39 cellular contexts compared by ENCODE assay signal in the genomic region with DNA sequence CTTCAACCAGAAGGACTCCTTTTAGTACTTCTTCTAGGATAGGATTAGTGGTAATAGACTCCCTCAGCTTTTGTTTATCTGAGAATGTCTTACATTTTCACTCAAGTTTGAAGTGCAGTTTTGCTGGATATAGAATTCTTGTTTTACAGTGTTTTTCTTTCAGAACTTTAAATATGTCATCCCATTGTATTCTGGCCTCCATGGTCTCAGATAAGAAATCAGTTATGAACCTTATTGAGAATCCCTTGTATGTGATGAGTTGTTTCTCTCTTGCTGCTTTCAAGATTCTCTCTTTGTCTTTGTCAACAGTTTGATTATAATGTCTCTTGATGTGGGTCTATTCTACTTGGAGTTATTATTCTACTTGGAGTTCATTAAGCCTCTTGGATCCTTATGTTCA.
"Had no signal": no experiment of that assay in that cellular context is flagged by ENCODE, and none has a peak within 500 bp of the region (broad histone marks: within the 10 kb centered on the region; RNA-seq: fewer than 3 reads in every experiment).

No MANE protein-coding gene starts in this region.

- H3K27ac Mint-ChIP-seq: activated naive CD4-positive, alpha-beta T cell treated with anti-CD3 and anti-CD28 coated beads for 36 hours; activated naive CD4-positive, alpha-beta T cell treated with anti-CD3 and anti-CD28 coated beads, Interleukin-2, amount 10 ng/mL, durations not matched to agents 7 days and 5 days; activated naive CD4-positive, alpha-beta T cell treated with anti-CD3 and anti-CD28 coated beads, Interleukin-2, amount 50 U/mL, for 24 hours; activated naive CD4-positive, alpha-beta T cell treated with anti-CD3 and anti-CD28 coated beads, Interleukin-2, amount 50 U/mL, for 72 hours; activated naive CD8-positive, alpha-beta T cell; activated naive CD8-positive, alpha-beta T cell treated with anti-CD3 and anti-CD28 coated beads for 36 hours; activated naive CD8-positive, alpha-beta T cell treated with anti-CD3 and anti-CD28 coated beads, Interleukin-2, amount 10 ng/mL, durations not matched to agents 7 days and 5 days; activated naive CD8-positive, alpha-beta T cell treated with anti-CD3 and anti-CD28 coated beads, Interleukin-2, amount 50 U/mL, for 24 hours; activated T-cell treated with anti-CD3 and anti-CD28 coated beads, Interleukin-2, amount 50 U/mL, for 24 hours; activated T-cell treated with anti-CD3 and anti-CD28 coated beads, Interleukin-2, amount 50 U/mL, for 72 hours; activated T-helper 1 cell treated with anti-CD3 and anti-CD28 coated beads, Interleukin-12 subunit alpha, Interleukin-12 subunit beta, Interleukin-2, Interleukin-4 antibody, amounts not matched to agents 30 ng/mL and 10 ng/mL and 1 ng/mL, durations not matched to agents 14 hours and 24 hours and 36 hours; activated T-helper 17 cell treated with anti-CD3 and anti-CD28 coated beads, Interleukin-2, amount 50 U/mL, for 72 hours; activated T-helper 2 cell treated with anti-CD3 and anti-CD28 coated beads, Interferon-gamma antibody, Interleukin-2, Interleukin-4, amounts not matched to agents 10 μg/mL and 5 μg/mL and 100 μg/mL, durations not matched to agents 14 hours and 24 hours and 36 hours; brain had no signal

- H3K4me1 Mint-ChIP-seq: activated naive CD4-positive, alpha-beta T cell treated with anti-CD3 and anti-CD28 coated beads, Interleukin-2, amount 10 ng/mL, durations not matched to agents 7 days and 5 days; activated naive CD4-positive, alpha-beta T cell treated with anti-CD3 and anti-CD28 coated beads, Interleukin-2, amount 50 U/mL, for 24 hours; activated naive CD8-positive, alpha-beta T cell treated with anti-CD3 and anti-CD28 coated beads for 36 hours; activated naive CD8-positive, alpha-beta T cell treated with anti-CD3 and anti-CD28 coated beads, Interleukin-2, amount 10 ng/mL, durations not matched to agents 7 days and 5 days; activated naive CD8-positive, alpha-beta T cell treated with anti-CD3 and anti-CD28 coated beads, Interleukin-2, amount 50 U/mL, for 24 hours; activated T-helper 17 cell treated with anti-CD3 and anti-CD28 coated beads, Interleukin-2, amount 50 U/mL, for 72 hours; brain; central memory CD8-positive, alpha-beta T cell had no signal

- FAIRE-seq: astrocyte, bronchial epithelial cell had no signal

- H3K4me1 ChIP-seq: adrenal gland, ascending aorta, body of pancreas, breast epithelium had no signal

- H3K4me3 Mint-ChIP-seq: activated naive CD4-positive, alpha-beta T cell treated with anti-CD3 and anti-CD28 coated beads for 36 hours; activated naive CD4-positive, alpha-beta T cell treated with anti-CD3 and anti-CD28 coated beads, Interleukin-2, amount 10 ng/mL, durations not matched to agents 7 days and 5 days; activated naive CD4-positive, alpha-beta T cell treated with anti-CD3 and anti-CD28 coated beads, Interleukin-2, amount 50 U/mL, for 24 hours; activated naive CD8-positive, alpha-beta T cell; activated naive CD8-positive, alpha-beta T cell treated with anti-CD3 and anti-CD28 coated beads for 36 hours; activated naive CD8-positive, alpha-beta T cell treated with anti-CD3 and anti-CD28 coated beads, Interleukin-2, amount 10 ng/mL, durations not matched to agents 7 days and 5 days; activated naive CD8-positive, alpha-beta T cell treated with anti-CD3 and anti-CD28 coated beads, Interleukin-2, amount 50 U/mL, for 24 hours; activated T-cell treated with anti-CD3 and anti-CD28 coated beads, Interleukin-2, amount 50 U/mL, for 24 hours; activated T-cell treated with anti-CD3 and anti-CD28 coated beads, Interleukin-2, amount 50 U/mL, for 4 hours; activated T-cell treated with anti-CD3 and anti-CD28 coated beads, Interleukin-2, amount 50 U/mL, for 72 hours; activated T-helper 1 cell treated with anti-CD3 and anti-CD28 coated beads, Interleukin-12 subunit alpha, Interleukin-12 subunit beta, Interleukin-2, Interleukin-4 antibody, amounts not matched to agents 30 ng/mL and 10 ng/mL and 1 ng/mL, durations not matched to agents 14 hours and 24 hours and 36 hours; activated T-helper 17 cell treated with anti-CD3 and anti-CD28 coated beads, Interleukin-2, amount 50 U/mL, for 72 hours; brain; central memory CD8-positive, alpha-beta T cell had no signal

- ATAC-seq: activated naive CD4-positive, alpha-beta T cell treated with anti-CD3 and anti-CD28 coated beads, Interleukin-2, amount 50 U/mL, for 72 hours; activated naive CD8-positive, alpha-beta T cell treated with anti-CD3 and anti-CD28 coated beads, Interleukin-2, amount 50 U/mL, for 24 hours; activated T-cell treated with anti-CD3 and anti-CD28 coated beads, Interleukin-2, amount 50 U/mL, for 4 hours; activated T-cell treated with anti-CD3 and anti-CD28 coated beads, Interleukin-2, amount 50 U/mL, for 72 hours; activated T-helper 17 cell treated with anti-CD3 and anti-CD28 coated beads, Interleukin-2, amount 50 U/mL, for 72 hours; body of pancreas had no signal

- H3K27ac ChIP-seq: adrenal gland, ascending aorta, body of pancreas, brain microvascular endothelial cell, breast epithelium, cardiac muscle cell had no signal

- H3K9me3 Mint-ChIP-seq: activated naive CD4-positive, alpha-beta T cell treated with anti-CD3 and anti-CD28 coated beads, Interleukin-2, amount 50 U/mL, for 24 hours had no signal

- H3K9me3 ChIP-seq: body of pancreas had no signal

- H3K4me3 ChIP-seq: adrenal gland, ascending aorta, body of pancreas, breast epithelium, cardiac muscle cell had no signal

- DNase-seq: activated effector memory CD4-positive, alpha-beta T cell treated with anti-CD3 and anti-CD28 coated beads, Interleukin-2, amount 50 U/mL, for 16 hours; activated effector memory CD4-positive, alpha-beta T cell treated with Interleukin-2 at 50 U/mL for 16 hours; activated gamma-delta T cell; activated gamma-delta T cell treated with Interleukin-2 at 50 U/mL for 16 hours; activated naive CD4-positive, alpha-beta T cell; activated naive CD4-positive, alpha-beta T cell treated with anti-CD3 and anti-CD28 coated beads for 36 hours; activated naive CD4-positive, alpha-beta T cell treated with anti-CD3 and anti-CD28 coated beads, Interleukin-2, amount 10 ng/mL, durations not matched to agents 7 days and 5 days; activated naive CD4-positive, alpha-beta T cell treated with anti-CD3 and anti-CD28 coated beads, Interleukin-2, amount 50 U/mL, for 16 hours; activated naive CD4-positive, alpha-beta T cell treated with Interleukin-2 at 50 U/mL for 16 hours; activated naive CD8-positive, alpha-beta T cell treated with anti-CD3 and anti-CD28 coated beads for 36 hours; activated naive CD8-positive, alpha-beta T cell treated with anti-CD3 and anti-CD28 coated beads, Interleukin-2, amount 10 ng/mL, durations not matched to agents 7 days and 5 days; activated naive CD8-positive, alpha-beta T cell treated with anti-CD3 and anti-CD28 coated beads, Interleukin-2, amount 50 U/mL, for 24 hours; activated T-cell treated with anti-CD3 and anti-CD28 coated beads, Interleukin-2, amount 50 U/mL, for 24 hours; activated T-cell treated with anti-CD3 and anti-CD28 coated beads, Interleukin-2, amount 50 U/mL, for 4 hours; activated T-cell treated with anti-CD3 and anti-CD28 coated beads, Interleukin-2, amount 50 U/mL, for 48 hours; activated T-cell treated with anti-CD3 and anti-CD28 coated beads, Interleukin-2, amount 50 U/mL, for 72 hours; adrenal gland; amniotic stem cell; amygdala; anterior cingulate cortex; aorta; body of pancreas; brain microvascular endothelial cell; caudate nucleus; central memory CD4-positive, alpha-beta T cell; cerebellar nuclear complex had no signal

- H3K27me3 Mint-ChIP-seq: activated naive CD4-positive, alpha-beta T cell treated with anti-CD3 and anti-CD28 coated beads, Interleukin-2, amount 10 ng/mL, durations not matched to agents 7 days and 5 days; activated naive CD4-positive, alpha-beta T cell treated with anti-CD3 and anti-CD28 coated beads, Interleukin-2, amount 50 U/mL, for 24 hours; activated naive CD8-positive, alpha-beta T cell; activated naive CD8-positive, alpha-beta T cell treated with anti-CD3 and anti-CD28 coated beads for 36 hours; activated naive CD8-positive, alpha-beta T cell treated with anti-CD3 and anti-CD28 coated beads, Interleukin-2, amount 10 ng/mL, durations not matched to agents 7 days and 5 days; activated naive CD8-positive, alpha-beta T cell treated with anti-CD3 and anti-CD28 coated beads, Interleukin-2, amount 50 U/mL, for 24 hours; activated T-helper 17 cell treated with anti-CD3 and anti-CD28 coated beads, Interleukin-2, amount 50 U/mL, for 72 hours; brain; central memory CD8-positive, alpha-beta T cell had no signal

- H3K36me3 ChIP-seq: adrenal gland, brain microvascular endothelial cell, breast epithelium, cardiac muscle cell had no signal
